17 cellular contexts compared by ENCODE assay signal in the genomic region with DNA sequence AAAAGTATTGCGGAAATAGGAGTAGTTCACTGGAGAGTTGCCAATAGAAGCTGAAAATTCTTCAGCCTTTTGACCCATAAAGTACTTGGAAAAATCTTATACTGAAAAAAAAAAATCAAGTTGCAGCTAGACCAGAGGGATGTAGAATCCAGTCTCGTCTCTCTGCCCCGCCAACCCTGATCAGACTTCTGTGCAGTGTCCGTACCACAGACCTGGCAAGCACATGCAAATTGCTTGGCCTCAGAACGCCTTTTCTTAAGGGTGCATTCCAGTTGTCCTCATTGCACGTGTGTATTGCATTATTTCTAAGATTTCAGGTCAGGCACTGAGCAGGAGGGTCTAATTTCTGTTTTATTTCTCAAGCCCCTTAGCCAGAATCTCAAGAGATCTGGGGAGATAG.
"Had no signal": no experiment of that assay in that cellular context is flagged by ENCODE, and none has a peak within 500 bp of the region (broad histone marks: within the 10 kb centered on the region; RNA-seq: fewer than 3 reads in every experiment).

No MANE protein-coding gene starts in this region.

- H3K36me3 Mint-ChIP-seq: naive B cell; stimulated activated memory B cell treated with anti-CD40 and anti-IgM and Interleukin-4, amounts not matched to agents 10 μg/mL and 1 μg/mL and 100 μg/mL, for 72 hours had no signal

- H3K27ac Mint-ChIP-seq: activated CD4-positive, alpha-beta T cell treated with anti-CD3 and anti-CD28 coated beads, Interleukin-2, amount 10 ng/mL, durations not matched to agents 7 days and 5 days; effector memory CD8-positive, alpha-beta T cell; naive B cell; stimulated activated memory B cell treated with anti-CD40 and anti-IgM and Interleukin-4, amounts not matched to agents 10 μg/mL and 1 μg/mL and 100 μg/mL, for 72 hours; T-helper 1 cell treated with Interleukin-12 subunit alpha and Interleukin-12 subunit beta and Interleukin-4 antibody, amounts not matched to agents 30 μg/mL and 1 μg/mL, for 36 hours had no signal

- H3K27ac ChIP-seq: parathyroid adenoma, uterus had no signal

- ATAC-seq: effector memory CD8-positive, alpha-beta T cell; stimulated activated memory B cell treated with anti-CD40 and anti-IgM and Interleukin-4, amounts not matched to agents 10 μg/mL and 1 μg/mL and 100 μg/mL, for 72 hours had no signal

- H2AFZ ChIP-seq: parathyroid adenoma had no signal

- DNase-seq: activated CD4-positive, alpha-beta T cell treated with anti-CD3 and anti-CD28 coated beads, Interleukin-2, amount 10 ng/mL, durations not matched to agents 7 days and 5 days; activated CD8-positive, alpha-beta memory T cell treated with anti-CD3 and anti-CD28 coated beads, Interleukin-2, amount 50 U/mL, for 4 hours; activated effector memory CD4-positive, alpha-beta T cell treated with anti-CD3 and anti-CD28 coated beads, Interleukin-2, amount 50 U/mL, for 16 hours; activated naive CD4-positive, alpha-beta T cell treated with anti-CD3 and anti-CD28 coated beads, Interleukin-2, amount 50 U/mL, for 16 hours; activated T-cell treated with anti-CD3 and anti-CD28 coated beads, Interleukin-2, amount 50 U/mL, for 48 hours; dermis blood vessel endothelial cell; effector memory CD8-positive, alpha-beta T cell; foreskin fibroblast; hypothalamus; naive B cell; sigmoid colon; spleen; stimulated activated CD4-positive, alpha-beta T cell treated with anti-CD3 and anti-CD28 coated beads, Interleukin-4, amount 100 ng/mL, for 4 hours; uterus had no signal

- H3K9ac ChIP-seq: parathyroid adenoma had no signal

- H3K4me3 Mint-ChIP-seq: activated CD4-positive, alpha-beta T cell treated with anti-CD3 and anti-CD28 coated beads, Interleukin-2, amount 10 ng/mL, durations not matched to agents 7 days and 5 days; effector memory CD8-positive, alpha-beta T cell; naive B cell; stimulated activated memory B cell treated with anti-CD40 and anti-IgM and Interleukin-4, amounts not matched to agents 10 μg/mL and 1 μg/mL and 100 μg/mL, for 72 hours; T-helper 1 cell treated with Interleukin-12 subunit alpha and Interleukin-12 subunit beta and Interleukin-4 antibody, amounts not matched to agents 30 μg/mL and 1 μg/mL, for 36 hours had no signal

- H3K27me3 Mint-ChIP-seq: activated CD4-positive, alpha-beta T cell treated with anti-CD3 and anti-CD28 coated beads, Interleukin-2, amount 10 ng/mL, durations not matched to agents 7 days and 5 days; effector memory CD8-positive, alpha-beta T cell had no signal

- H3K9me3 ChIP-seq: sigmoid colon, spleen, uterus had no signal

- H3K9me3 Mint-ChIP-seq: activated CD4-positive, alpha-beta T cell treated with anti-CD3 and anti-CD28 coated beads, Interleukin-2, amount 10 ng/mL, durations not matched to agents 7 days and 5 days; effector memory CD8-positive, alpha-beta T cell; naive B cell; stimulated activated memory B cell treated with anti-CD40 and anti-IgM and Interleukin-4, amounts not matched to agents 10 μg/mL and 1 μg/mL and 100 μg/mL, for 72 hours; T-helper 1 cell treated with Interleukin-12 subunit alpha and Interleukin-12 subunit beta and Interleukin-4 antibody, amounts not matched to agents 30 μg/mL and 1 μg/mL, for 36 hours had no signal

- H3K4me3 ChIP-seq: sigmoid colon, spleen, uterus had no signal

- H3K36me3 ChIP-seq: uterus had no signal

- H3K79me2 ChIP-seq: parathyroid adenoma had no signal

- H3K27me3 ChIP-seq: sigmoid colon, uterus had no signal
